1 cellular context compared by ENCODE assay signal in genomic region chr2:176140520-176141317, GRCh38.
A peak's percentile ranks its signal among the peaks of the same experiment; 100 is the strongest.
TF ChIP-seq lines count a peak whose summit lies in the region.

No MANE protein-coding gene starts in this region.

TF ChIP-seq in GM23338, 12 proteins besides CTCF, POLR2A, EP300 and RAD21 (continued from another document):
- TF ChIP-seq, protein P1, sequence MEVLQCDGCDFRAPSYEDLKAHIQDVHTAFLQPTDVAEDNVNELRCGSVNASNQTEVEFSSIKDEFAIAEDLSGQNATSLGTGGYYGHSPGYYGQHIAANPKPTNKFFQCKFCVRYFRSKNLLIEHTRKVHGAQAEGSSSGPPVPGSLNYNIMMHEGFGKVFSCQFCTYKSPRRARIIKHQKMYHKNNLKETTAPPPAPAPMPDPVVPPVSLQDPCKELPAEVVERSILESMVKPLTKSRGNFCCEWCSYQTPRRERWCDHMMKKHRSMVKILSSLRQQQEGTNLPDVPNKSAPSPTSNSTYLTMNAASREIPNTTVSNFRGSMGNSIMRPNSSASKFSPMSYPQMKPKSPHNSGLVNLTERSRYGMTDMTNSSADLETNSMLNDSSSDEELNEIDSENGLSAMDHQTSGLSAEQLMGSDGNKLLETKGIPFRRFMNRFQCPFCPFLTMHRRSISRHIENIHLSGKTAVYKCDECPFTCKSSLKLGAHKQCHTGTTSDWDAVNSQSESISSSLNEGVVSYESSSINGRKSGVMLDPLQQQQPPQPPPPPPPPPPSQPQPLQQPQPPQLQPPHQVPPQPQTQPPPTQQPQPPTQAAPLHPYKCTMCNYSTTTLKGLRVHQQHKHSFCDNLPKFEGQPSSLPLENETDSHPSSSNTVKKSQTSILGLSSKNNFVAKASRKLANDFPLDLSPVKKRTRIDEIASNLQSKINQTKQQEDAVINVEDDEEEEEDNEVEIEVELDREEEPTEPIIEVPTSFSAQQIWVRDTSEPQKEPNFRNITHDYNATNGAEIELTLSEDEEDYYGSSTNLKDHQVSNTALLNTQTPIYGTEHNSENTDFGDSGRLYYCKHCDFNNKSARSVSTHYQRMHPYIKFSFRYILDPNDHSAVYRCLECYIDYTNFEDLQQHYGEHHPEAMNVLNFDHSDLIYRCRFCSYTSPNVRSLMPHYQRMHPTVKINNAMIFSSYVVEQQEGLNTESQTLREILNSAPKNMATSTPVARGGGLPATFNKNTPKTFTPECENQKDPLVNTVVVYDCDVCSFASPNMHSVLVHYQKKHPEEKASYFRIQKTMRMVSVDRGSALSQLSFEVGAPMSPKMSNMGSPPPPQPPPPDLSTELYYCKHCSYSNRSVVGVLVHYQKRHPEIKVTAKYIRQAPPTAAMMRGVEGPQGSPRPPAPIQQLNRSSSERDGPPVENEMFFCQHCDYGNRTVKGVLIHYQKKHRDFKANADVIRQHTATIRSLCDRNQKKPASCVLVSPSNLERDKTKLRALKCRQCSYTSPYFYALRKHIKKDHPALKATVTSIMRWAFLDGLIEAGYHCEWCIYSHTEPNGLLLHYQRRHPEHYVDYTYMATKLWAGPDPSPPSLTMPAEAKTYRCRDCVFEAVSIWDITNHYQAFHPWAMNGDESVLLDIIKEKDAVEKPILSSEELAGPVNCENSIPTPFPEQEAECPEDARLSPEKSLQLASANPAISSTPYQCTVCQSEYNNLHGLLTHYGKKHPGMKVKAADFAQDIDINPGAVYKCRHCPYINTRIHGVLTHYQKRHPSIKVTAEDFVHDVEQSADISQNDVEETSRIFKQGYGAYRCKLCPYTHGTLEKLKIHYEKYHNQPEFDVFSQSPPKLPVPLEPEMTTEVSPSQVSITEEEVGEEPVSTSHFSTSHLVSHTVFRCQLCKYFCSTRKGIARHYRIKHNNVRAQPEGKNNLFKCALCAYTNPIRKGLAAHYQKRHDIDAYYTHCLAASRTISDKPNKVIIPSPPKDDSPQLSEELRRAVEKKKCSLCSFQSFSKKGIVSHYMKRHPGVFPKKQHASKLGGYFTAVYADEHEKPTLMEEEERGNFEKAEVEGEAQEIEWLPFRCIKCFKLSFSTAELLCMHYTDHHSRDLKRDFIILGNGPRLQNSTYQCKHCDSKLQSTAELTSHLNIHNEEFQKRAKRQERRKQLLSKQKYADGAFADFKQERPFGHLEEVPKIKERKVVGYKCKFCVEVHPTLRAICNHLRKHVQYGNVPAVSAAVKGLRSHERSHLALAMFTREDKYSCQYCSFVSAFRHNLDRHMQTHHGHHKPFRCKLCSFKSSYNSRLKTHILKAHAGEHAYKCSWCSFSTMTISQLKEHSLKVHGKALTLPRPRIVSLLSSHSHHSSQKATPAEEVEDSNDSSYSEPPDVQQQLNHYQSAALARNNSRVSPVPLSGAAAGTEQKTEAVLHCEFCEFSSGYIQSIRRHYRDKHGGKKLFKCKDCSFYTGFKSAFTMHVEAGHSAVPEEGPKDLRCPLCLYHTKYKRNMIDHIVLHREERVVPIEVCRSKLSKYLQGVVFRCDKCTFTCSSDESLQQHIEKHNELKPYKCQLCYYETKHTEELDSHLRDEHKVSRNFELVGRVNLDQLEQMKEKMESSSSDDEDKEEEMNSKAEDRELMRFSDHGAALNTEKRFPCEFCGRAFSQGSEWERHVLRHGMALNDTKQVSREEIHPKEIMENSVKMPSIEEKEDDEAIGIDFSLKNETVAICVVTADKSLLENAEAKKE (CRISPR knock-in tag; IDR thresholded peaks at IDR 0.05): no peak
- no peak for TF ChIP-seq ZNF331 (CRISPR knock-in tag; IDR thresholded peaks at IDR 0.05; ENCODE audit: low read depth)
- peak; percentile 62; the same call in 1 of the 2 replicates for TF ChIP-seq ETS1 (IDR thresholded peaks at IDR 0.05)
- no peak for TF ChIP-seq EZH2phosphoT487 (IDR thresholded peaks at IDR 0.05; ENCODE audit: unreplicated experiment)
- no peak for TF ChIP-seq STAT1 (IDR thresholded peaks at IDR 0.05; ENCODE audit: unreplicated experiment)
- TF ChIP-seq JUNB (IDR thresholded peaks at IDR 0.05; ENCODE audit: unreplicated experiment): no peak
- TF ChIP-seq CREB1 (CRISPR knock-in tag; IDR thresholded peaks at IDR 0.05; ENCODE audit: low read depth): no peak
- TF ChIP-seq, protein P2, sequence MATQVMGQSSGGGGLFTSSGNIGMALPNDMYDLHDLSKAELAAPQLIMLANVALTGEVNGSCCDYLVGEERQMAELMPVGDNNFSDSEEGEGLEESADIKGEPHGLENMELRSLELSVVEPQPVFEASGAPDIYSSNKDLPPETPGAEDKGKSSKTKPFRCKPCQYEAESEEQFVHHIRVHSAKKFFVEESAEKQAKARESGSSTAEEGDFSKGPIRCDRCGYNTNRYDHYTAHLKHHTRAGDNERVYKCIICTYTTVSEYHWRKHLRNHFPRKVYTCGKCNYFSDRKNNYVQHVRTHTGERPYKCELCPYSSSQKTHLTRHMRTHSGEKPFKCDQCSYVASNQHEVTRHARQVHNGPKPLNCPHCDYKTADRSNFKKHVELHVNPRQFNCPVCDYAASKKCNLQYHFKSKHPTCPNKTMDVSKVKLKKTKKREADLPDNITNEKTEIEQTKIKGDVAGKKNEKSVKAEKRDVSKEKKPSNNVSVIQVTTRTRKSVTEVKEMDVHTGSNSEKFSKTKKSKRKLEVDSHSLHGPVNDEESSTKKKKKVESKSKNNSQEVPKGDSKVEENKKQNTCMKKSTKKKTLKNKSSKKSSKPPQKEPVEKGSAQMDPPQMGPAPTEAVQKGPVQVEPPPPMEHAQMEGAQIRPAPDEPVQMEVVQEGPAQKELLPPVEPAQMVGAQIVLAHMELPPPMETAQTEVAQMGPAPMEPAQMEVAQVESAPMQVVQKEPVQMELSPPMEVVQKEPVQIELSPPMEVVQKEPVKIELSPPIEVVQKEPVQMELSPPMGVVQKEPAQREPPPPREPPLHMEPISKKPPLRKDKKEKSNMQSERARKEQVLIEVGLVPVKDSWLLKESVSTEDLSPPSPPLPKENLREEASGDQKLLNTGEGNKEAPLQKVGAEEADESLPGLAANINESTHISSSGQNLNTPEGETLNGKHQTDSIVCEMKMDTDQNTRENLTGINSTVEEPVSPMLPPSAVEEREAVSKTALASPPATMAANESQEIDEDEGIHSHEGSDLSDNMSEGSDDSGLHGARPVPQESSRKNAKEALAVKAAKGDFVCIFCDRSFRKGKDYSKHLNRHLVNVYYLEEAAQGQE (IDR thresholded peaks at IDR 0.05; ENCODE audit: unreplicated experiment): no peak
- peak; percentile 25 for TF ChIP-seq EZH2 (IDR thresholded peaks at IDR 0.05; ENCODE audit: low read depth, unreplicated experiment)
- TF ChIP-seq ZNF114 (CRISPR knock-in tag; IDR thresholded peaks at IDR 0.05): no peak
